7 cellular contexts compared by ENCODE assay signal in the genomic region with DNA sequence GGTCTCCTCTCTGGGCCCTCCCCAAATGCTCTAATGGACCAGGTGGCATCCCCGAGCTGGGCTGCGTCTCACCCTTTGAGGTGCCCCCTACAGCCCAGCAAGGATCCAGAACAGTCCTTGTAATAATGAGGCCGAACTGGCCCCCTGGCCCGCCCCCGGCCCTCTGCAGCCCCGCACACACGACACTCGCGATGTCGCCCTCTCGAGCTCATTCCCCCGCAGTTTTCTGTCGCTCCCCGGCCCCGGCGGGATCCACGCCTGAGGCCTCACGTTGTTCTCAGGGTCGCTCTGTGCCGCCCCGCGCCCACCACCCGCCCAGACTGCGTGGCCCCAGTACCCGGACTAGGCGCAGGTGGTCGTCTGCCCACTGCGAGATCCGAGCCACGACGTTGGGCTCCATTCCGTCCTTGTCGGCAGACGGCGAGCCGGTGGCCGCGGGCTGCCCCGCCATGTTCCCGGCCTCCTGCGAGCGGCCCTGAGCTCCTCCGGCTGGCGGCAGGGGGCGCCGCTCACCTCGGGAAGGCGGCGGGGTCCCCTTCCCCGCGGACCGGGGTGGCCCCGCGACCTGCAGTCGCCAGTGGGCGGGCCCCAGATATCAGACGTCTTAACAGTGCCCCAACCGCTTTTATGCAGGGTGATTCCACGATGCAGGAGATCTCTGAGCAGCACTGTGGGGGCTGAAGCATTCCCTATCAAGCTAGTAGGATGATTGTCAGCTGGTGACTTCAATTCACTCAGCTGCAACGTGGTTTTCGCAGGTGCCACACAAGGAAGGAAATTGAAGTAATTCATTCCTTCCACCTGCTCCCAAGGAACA. TPM values are rescaled to one million over a fixed set of nuclear protein-coding genes. Genes with fewer than 3 reads are reported as not detected.
DNase-seq lines count a peak whose midpoint lies in the region; ATAC-seq, FAIRE-seq and TF ChIP-seq lines count a peak whose summit lies in the region.

A gene with protein sequence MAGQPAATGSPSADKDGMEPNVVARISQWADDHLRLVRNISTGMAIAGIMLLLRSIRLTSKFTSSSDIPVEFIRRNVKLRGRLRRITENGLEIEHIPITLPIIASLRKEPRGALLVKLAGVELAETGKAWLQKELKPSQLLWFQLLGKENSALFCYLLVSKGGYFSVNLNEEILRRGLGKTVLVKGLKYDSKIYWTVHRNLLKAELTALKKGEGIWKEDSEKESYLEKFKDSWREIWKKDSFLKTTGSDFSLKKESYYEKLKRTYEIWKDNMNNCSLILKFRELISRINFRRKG (minus strand): TSS at position 477 of the 817 bp plus-strand sequence. CDS start 26 bp downstream, at position 451.

- H3K27me3 ChIP-seq in GM12878 (replicated peaks in 1 of 2; ENCODE audit: control insufficient read depth in 2 of 2, insufficient read depth in 2 of 2, low read length in 1 of 2) (no peaks in the 10 kb centered on the region; a peak in 1 of 4 replicates), iPS-18a (ENCODE audit: control insufficient read depth, insufficient read depth, low read length) (peaks cover 3% of the 10 kb centered on the region), skeletal muscle satellite cell (ENCODE audit: control insufficient read depth, insufficient read depth, low read length) (no peaks in the 10 kb centered on the region)

- H2AFZ ChIP-seq in GM12878 (ENCODE audit: control insufficient read depth, low read depth, low read length), result peak within 1 kb of the TSS; percentile 96

- FAIRE-seq in GM12878 (lab: Jason Lieb, UNC), result peak; percentile 66

- in situ Hi-C loops in GM12878 (cut with MboI), result no loop called here

- no peak for TF ChIP-seq EP300 in GM12878 (IDR thresholded peaks at IDR 0.05; ENCODE audit: borderline replicate concordance in 1 of 2, control insufficient read depth in 1 of 2, low read depth in 2 of 2, low read length in 2 of 2)

- DNase-seq in NCI-H1436 treated with DMSO at 0.1 percent for 48 hours (lab: John Stamatoyannopoulos, UW) (peak; percentile 7), T1000 (lab: John Stamatoyannopoulos, UW) (peak; percentile 26), GM12878 (ENCODE audit: low read depth, low spot score) (no peak)

- peak; percentile 84 to 96 (median 86) for TF ChIP-seq CTCF in GM12878 (IDR thresholded peaks at IDR 0.05 in 2 of 3, conservative IDR thresholded peaks at IDR 0.05 in 1 of 3; ENCODE audit: control insufficient read depth in 2 of 3, extremely low read depth in 1 of 3, insufficient read depth in 1 of 3, low read depth in 3 of 3, low read length in 3 of 3)

- no peaks in the 10 kb centered on the region for H3K79me2 ChIP-seq in GM12878 (ENCODE audit: control insufficient read depth, insufficient read depth, low read length)

- peak; percentile 90 for TF ChIP-seq POLR2A in GM12878 (IDR thresholded peaks at IDR 0.05; ENCODE audit: low read depth, low read length)

- H3K4me1 ChIP-seq in GM12878 (ENCODE audit: control insufficient read depth, insufficient read depth, low read length), result peaks cover 3% of the 10 kb centered on the region; the same call in 1 of the 2 replicates
- no peaks in the 10 kb centered on the region for H3K4me1 ChIP-seq in iPS-18a (ENCODE audit: control insufficient read depth, low read depth, low read length)
- no peaks in the 10 kb centered on the region for H3K4me1 ChIP-seq in skeletal muscle satellite cell (ENCODE audit: control insufficient read depth, insufficient read depth, low read length)

- CTCF ChIA-PET in GM12878 (lab: Yijun Ruan, JAX), result interaction anchor here (0.6 to 3.0 kb wide), 73 partner anchors 8 to 1767 kb away, joined by 3 to 70 read pairs (median 4); partner anchors contain the start of genes GMPS and SLC33A1

- POLR2A ChIA-PET in GM12878 (lab: Charles Lee), result interaction anchor here (0.6 to 2.3 kb wide), 9 partner anchors 17 to 101 kb away, joined by 3 to 9 read pairs (median 3); partner anchors contain the start of gene GMPS

- H3K9ac ChIP-seq in GM12878 (ENCODE audit: control insufficient read depth, insufficient read depth, low read length), result peak within 1 kb of the TSS; percentile 76
- peak within 1 kb of the TSS; percentile 67 for H3K9ac ChIP-seq in iPS-18a (ENCODE audit: low read length)
- H3K9ac ChIP-seq in skeletal muscle satellite cell (ENCODE audit: low read depth, low read length), result peak within 1 kb of the TSS; percentile 92

- H3K27ac ChIP-seq in GM12878 (ENCODE audit: control insufficient read depth, insufficient read depth) (0 out of 2 replicates have a peak within 1 kb of the TSS, but pooled peaks have one; percentile 56), iPS-18a (ENCODE audit: low read length) (no peak within 1 kb of the TSS)

- H3K4me2 ChIP-seq in GM12878 (ENCODE audit: control insufficient read depth, insufficient read depth), result peak within 1 kb of the TSS; percentile 95
- peak within 1 kb of the TSS; percentile 91 for H3K4me2 ChIP-seq in skeletal muscle satellite cell (ENCODE audit: low read length)

- 2% methylated on average over 55 of the region's 61 CpGs for WGBS in GM12878 (ENCODE audit: insufficient coverage, insufficient replicate concordance, low lambda C conversion rate, missing lambda C conversion rate)

- no peaks in the 10 kb centered on the region for H3K9me3 ChIP-seq in GM12878 (replicated peaks; ENCODE audit: control insufficient read depth, insufficient read depth, low read length)
- no peaks in the 10 kb centered on the region for H3K9me3 ChIP-seq in iPS-18a (ENCODE audit: control insufficient read depth, low read depth, low read length)
- no peaks in the 10 kb centered on the region for H3K9me3 ChIP-seq in skeletal muscle satellite cell (replicated peaks; ENCODE audit: low read length)

- peak; percentile 97 for ATAC-seq in GM18502 (IDR thresholded peaks at IDR 0.05; ENCODE audit: poor library complexity, unreplicated experiment)
- ATAC-seq in HG02852 (IDR thresholded peaks at IDR 0.05; ENCODE audit: unreplicated experiment), result peak; percentile 95
- ATAC-seq in GM12878, result peak; percentile 99

- intact Hi-C loops in GM12878 (cut with micrococcal nuclease; ENCODE audit: unreplicated experiment), result loop anchor here (2.0 to 10.0 kb wide), 4 partner anchors 49 to 199 kb away; partner anchors contain the start of genes GMPS and SLC33A1

- no peaks in the 10 kb centered on the region for H3K36me3 ChIP-seq in GM12878 (ENCODE audit: control insufficient read depth in 2 of 2, insufficient read depth in 2 of 2, low read length in 1 of 2)
- H3K36me3 ChIP-seq in iPS-18a (ENCODE audit: control insufficient read depth, low read depth, low read length), result no peaks in the 10 kb centered on the region
- no peaks in the 10 kb centered on the region for H3K36me3 ChIP-seq in skeletal muscle satellite cell (ENCODE audit: insufficient read depth, low read length)

- H4K20me1 ChIP-seq in GM12878 (ENCODE audit: control insufficient read depth, insufficient read depth), result no peaks in the 10 kb centered on the region

- H3K4me3 ChIP-seq in GM12878 (peak within 1 kb of the TSS; percentile 68), iPS-18a (ENCODE audit: low read length) (peak within 1 kb of the TSS; percentile 78), skeletal muscle satellite cell (ENCODE audit: low read length) (peak within 1 kb of the TSS; percentile 90)

- SMC1A ChIA-PET in GM12878 (lab: Charles Lee; ENCODE audit: uncharacterized antibody, unreplicated experiment), result interaction anchor here (0.6 to 2.9 kb wide), 37 partner anchors 12 to 576 kb away, joined by 3 to 23 read pairs (median 3); partner anchors contain the start of genes GMPS and SLC33A1

- TF ChIP-seq RAD21 in GM12878 (IDR thresholded peaks at IDR 0.05; ENCODE audit: insufficient read depth, low read depth, low read length), result peak; percentile 73

- BruUV-seq in GM12878 (replicated peaks; lab: Mats Ljungman, UMichigan), result no TSS peak

- RAD21 ChIA-PET in GM12878 (lab: Charles Lee; ENCODE audit: unreplicated experiment), result interaction anchor here (0.7 to 2.3 kb wide), 32 partner anchors 8 to 343 kb away, joined by 3 to 48 read pairs (median 3); partner anchors contain the start of genes GMPS and SLC33A1

TF ChIP-seq in GM12878, 131 proteins besides CTCF, POLR2A, EP300 and RAD21 (continues in another document):
- TF ChIP-seq LARP7 (IDR thresholded peaks at IDR 0.05) (peak; percentile 89), BCL3 (IDR thresholded peaks at IDR 0.05; ENCODE audit: borderline replicate concordance, insufficient read depth, low read depth, low read length, poor library complexity, severe bottlenecking) (no peak), TCF12 (IDR thresholded peaks at IDR 0.05; ENCODE audit: low read depth, low read length) (peak; percentile 23; the same call in 1 of the 2 replicates), DPF2 (IDR thresholded peaks at IDR 0.05) (peak; percentile 57; the same call in 1 of the 2 replicates), CREM (IDR thresholded peaks at IDR 0.05; ENCODE audit: low read depth) (0 out of 2 replicates have a peak, but pooled peaks have one; percentile 15)

RNA-seq across cellular contexts. Expression of the gene that starts here (rescaled TPM):
- total RNA-seq in GM12878 (2013; cell fraction: nucleolus; rRNA removed), result 0.86 and 1.0 TPM in 2 replicates
- total RNA-seq in GM12878 (2014; rRNA removed), result 0.62 and 0.87 TPM in 2 replicates
- total RNA-seq in GM12878 (2014; rRNA removed; fragmentation: Illumina TruSeq; extraction: Trizol), result 0.89 and 1.2 TPM in 2 replicates
- 0.59 and 0.98 TPM in 2 replicates for total RNA-seq in GM12878 (2021)
- 0.88 TPM for polyA plus RNA-seq in GM12878 (2011; ENCODE audit: low read depth)
- polyA plus RNA-seq in GM12878 (2011; rRNA removed), result 1.1 and 1.9 TPM in 2 replicates
- 0.60 and 1.2 TPM in 2 replicates for polyA plus RNA-seq in GM12878 (2011; cell fraction: cytosol; rRNA removed)
- 0.34 and 0.35 TPM in 2 replicates for polyA plus RNA-seq in GM12878 (2011; cell fraction: nucleus; rRNA removed)
- polyA plus RNA-seq in GM12878 (2012), result 0.76 and 1.2 TPM in 2 replicates
- polyA plus RNA-seq in GM12878 (2014; fragmentation: Illumina TruSeq; extraction: Trizol), result 1.4 and 1.6 TPM in 2 replicates
- polyA plus RNA-seq in GM12878 (2014; fragmentation: Nextera tagmentation; extraction: Ambion mirVana), result 1 to 10 TPM in 1 of 2 experiments, under 1 TPM in 1; 0.35 to 1.7 TPM
- polyA plus RNA-seq in GM12878 (2014; rRNA removed), result 0.60 and 0.90 TPM in 2 replicates
- under 1 TPM; 0.82 to 0.99 TPM for polyA plus RNA-seq in GM12878 (2016; fragmentation: Nextera tagmentation; extraction: Ambion mirVana)
- polyA minus RNA-seq in GM12878 (2011; rRNA and poly(A)+ RNA removed), result 0.21 and 0.37 TPM in 2 replicates
- not detected in 2 replicates for polyA minus RNA-seq in GM12878 (2011; cell fraction: cytosol; rRNA and poly(A)+ RNA removed)
- 0.29 TPM in 1 of 2 replicates, not detected in the other for polyA minus RNA-seq in GM12878 (2011; cell fraction: nucleus; rRNA and poly(A)+ RNA removed)
- 0.44 and 2.3 TPM in 2 replicates for total RNA-seq in skeletal muscle satellite cell (2012; rRNA removed)
